27 cellular contexts compared by ENCODE assay signal in the genomic region with DNA sequence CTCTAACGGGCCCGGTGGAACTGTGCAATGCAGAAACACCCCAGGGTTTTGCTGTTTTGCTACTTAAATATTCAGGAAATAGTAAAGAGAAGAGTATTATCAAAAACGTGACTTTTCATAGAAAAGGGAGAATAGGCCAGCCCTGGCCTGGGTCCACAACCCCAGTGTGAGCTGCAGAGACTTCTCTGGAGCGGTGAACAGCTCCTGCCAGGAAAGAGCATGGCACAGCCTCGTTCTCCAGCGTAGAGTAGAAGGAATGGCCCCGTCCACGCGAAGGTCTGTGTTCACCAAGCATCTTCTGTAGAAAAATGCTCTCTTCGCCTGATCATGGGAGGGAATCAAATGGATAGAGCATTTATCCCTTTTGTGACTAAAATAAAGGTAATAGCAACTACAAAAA.
"Had no signal": no experiment of that assay in that cellular context is flagged by ENCODE, and none has a peak within 500 bp of the region (broad histone marks: within the 10 kb centered on the region; RNA-seq: fewer than 3 reads in every experiment).

No MANE protein-coding gene starts in this region.

- H3K9me3 Mint-ChIP-seq: activated naive CD8-positive, alpha-beta T cell treated with anti-CD3 and anti-CD28 coated beads for 36 hours; activated T-helper 2 cell treated with anti-CD3 and anti-CD28 coated beads, Interferon-gamma antibody, Interleukin-2, Interleukin-4, amounts not matched to agents 10 μg/mL and 5 μg/mL and 100 μg/mL, durations not matched to agents 14 hours and 24 hours and 36 hours; T-helper 2 cell treated with Interferon-gamma antibody and Interleukin-4, amounts not matched to agents 5 μg/mL and 100 μg/mL, for 36 hours had no signal

- H3K27ac ChIP-seq: body of pancreas, epithelial cell of prostate, esophagus squamous epithelium, heart right ventricle, left lung, lower lobe of right lung, pancreas had no signal

- H3K4me3 ChIP-seq: adrenal gland, body of pancreas, esophagus squamous epithelium, heart right ventricle, left lung, lower lobe of right lung, mucosa of descending colon, pancreas, prostate gland, transverse colon had no signal

- H3K4me1 ChIP-seq: body of pancreas, esophagus squamous epithelium, heart right ventricle, left lung, lower lobe of right lung, pancreas, prostate gland, transverse colon had no signal

- DNase-seq: activated CD4-positive, alpha-beta T cell treated with anti-CD3 and anti-CD28 coated beads for 36 hours; activated CD4-positive, CD25-positive, alpha-beta regulatory T cell; activated CD8-positive, alpha-beta memory T cell treated with anti-CD3 and anti-CD28 coated beads, Interleukin-2, amount 10 ng/mL, durations not matched to agents 7 days and 5 days; activated CD8-positive, alpha-beta T cell treated with anti-CD3 and anti-CD28 coated beads, Interleukin-2, amount 10 ng/mL, durations not matched to agents 7 days and 5 days; activated naive CD4-positive, alpha-beta T cell treated with Interleukin-2 at 50 U/mL for 16 hours; activated naive CD8-positive, alpha-beta T cell treated with anti-CD3 and anti-CD28 coated beads for 36 hours; activated T-cell treated with anti-CD3 and anti-CD28 coated beads, Interleukin-2, amount 50 U/mL, for 48 hours; body of pancreas; dermis blood vessel endothelial cell; effector CD4-positive, alpha-beta T cell; esophagus squamous epithelium; foreskin melanocyte; heart right ventricle; left lung; lower lobe of right lung; mesendoderm; mucosa of descending colon; nucleus accumbens; pancreas; stimulated activated CD4-positive, alpha-beta T cell treated with anti-CD3 and anti-CD28 coated beads, Interleukin-2, amount 100 ng/mL, for 48 hours; stimulated activated naive CD4-positive, alpha-beta T cell treated with Interleukin-2 at 50 U/mL for 16 hours; transverse colon had no signal

- H3K36me3 Mint-ChIP-seq: activated CD8-positive, alpha-beta memory T cell treated with anti-CD3 and anti-CD28 coated beads, Interleukin-2, amount 10 ng/mL, durations not matched to agents 7 days and 5 days had no signal

- ATAC-seq: activated CD4-positive, alpha-beta T cell treated with anti-CD3 and anti-CD28 coated beads for 36 hours; activated CD8-positive, alpha-beta memory T cell treated with anti-CD3 and anti-CD28 coated beads, Interleukin-2, amount 10 ng/mL, durations not matched to agents 7 days and 5 days; activated CD8-positive, alpha-beta T cell treated with anti-CD3 and anti-CD28 coated beads, Interleukin-2, amount 10 ng/mL, durations not matched to agents 7 days and 5 days; body of pancreas; heart right ventricle; left lung; lower lobe of right lung; mucosa of descending colon; pancreas had no signal

- H3K9me3 ChIP-seq: adrenal gland, esophagus squamous epithelium, left lung, lower lobe of right lung, mucosa of descending colon, pancreas, prostate gland, transverse colon had no signal

- H3K27me3 ChIP-seq: adrenal gland, body of pancreas, esophagus squamous epithelium, left lung, pancreas, transverse colon had no signal

- H3K36me3 ChIP-seq: adrenal gland, esophagus squamous epithelium, left lung, lower lobe of right lung, pancreas, prostate gland had no signal

- H3K27ac Mint-ChIP-seq: activated CD4-positive, alpha-beta T cell treated with anti-CD3 and anti-CD28 coated beads for 36 hours; activated CD8-positive, alpha-beta memory T cell treated with anti-CD3 and anti-CD28 coated beads, Interleukin-2, amount 10 ng/mL, durations not matched to agents 7 days and 5 days; activated CD8-positive, alpha-beta T cell treated with anti-CD3 and anti-CD28 coated beads, Interleukin-2, amount 10 ng/mL, durations not matched to agents 7 days and 5 days; activated naive CD8-positive, alpha-beta T cell treated with anti-CD3 and anti-CD28 coated beads for 36 hours; activated T-helper 2 cell treated with anti-CD3 and anti-CD28 coated beads, Interferon-gamma antibody, Interleukin-2, Interleukin-4, amounts not matched to agents 10 μg/mL and 5 μg/mL and 100 μg/mL, durations not matched to agents 14 hours and 24 hours and 36 hours; T-helper 2 cell treated with Interferon-gamma antibody and Interleukin-4, amounts not matched to agents 5 μg/mL and 100 μg/mL, for 36 hours had no signal
